9 cellular contexts compared by ENCODE assay signal in genomic region chr7:137981668-137982067, GRCh38. TPM values are rescaled to one million over a fixed set of nuclear protein-coding genes. Genes with fewer than 3 reads are reported as not detected.
DNase-seq lines count a peak whose midpoint lies in the region; ATAC-seq and TF ChIP-seq lines count a peak whose summit lies in the region.
"Had no signal": no experiment of that assay in that cellular context is flagged by ENCODE, and none has a peak within 500 bp of the region (broad histone marks: within the 10 kb centered on the region; RNA-seq: fewer than 3 reads in every experiment).

No MANE protein-coding gene starts in this region.

- H3K27ac ChIP-seq in right atrium auricular region (peak overlapping the region; percentile 75 to 85), colonic mucosa (peak overlapping the region; percentile 4)

- H3K4me3 ChIP-seq in right atrium auricular region (no peak overlapping the region), colonic mucosa (no peak overlapping the region)

- H3K4me3 Mint-ChIP-seq in T-cell: no peak overlapping the region

- peaks cover 0 to 24% (median 1%) of the 10 kb centered on the region in 3 donors for H3K4me1 Mint-ChIP-seq in T-cell

- POLR2A ChIA-PET in T-cell (lab: Charles Lee): interaction anchor here in 1 of 2 donors (0.6 kb wide), 1 partner anchor 20 kb away, joined by 3 read pairs; no protein-coding TSS in a partner anchor

- no peak for DNase-seq in right atrium auricular region (ENCODE audit: low spot score)
- no peak for DNase-seq in Right ventricle myocardium superior
- DNase-seq in colonic mucosa: no peak
- no peak for DNase-seq in NCI-H187 treated with DMSO at 0.1 percent for 48 hours (lab: John Stamatoyannopoulos, UW)
- DNase-seq in erythroblast (lab: John Stamatoyannopoulos, UW): no peak
- DNase-seq in T-cell: no peak
- DNase-seq in mucosa of gallbladder (ENCODE audit: low spot score): no peak
- DNase-seq: NCI-H1048 had no signal

- no peaks in the 10 kb centered on the region for H3K36me3 ChIP-seq in right atrium auricular region
- no peaks in the 10 kb centered on the region for H3K36me3 ChIP-seq in colonic mucosa

- H3K9ac ChIP-seq in colonic mucosa (ENCODE audit: low read depth in 2 of 2, low read length in 2 of 2): no peak overlapping the region

- H3K27me3 ChIP-seq in right atrium auricular region (no peaks in the 10 kb centered on the region), colonic mucosa (no peaks in the 10 kb centered on the region)

- H3K27ac Mint-ChIP-seq in T-cell: no peak overlapping the region

- CTCF ChIA-PET in T-cell (lab: Charles Lee): interaction anchor here in 1 of 2 donors (1.3 kb wide), 1 partner anchor 14 kb away, joined by 4 read pairs; no protein-coding TSS in a partner anchor

- TF ChIP-seq CTCF in right atrium auricular region (IDR thresholded peaks at IDR 0.05) (no peak), colonic mucosa (IDR thresholded peaks at IDR 0.05) (no peak)

- peaks cover 8 to 9% (median 9%) of the 10 kb centered on the region in 3 donors for H3K9me3 Mint-ChIP-seq in T-cell

- no peaks in the 10 kb centered on the region for H3K27me3 Mint-ChIP-seq in T-cell

- no peak for ATAC-seq in Right ventricle myocardium superior (ENCODE audit: poor library complexity)
- peak; percentile 66 for ATAC-seq in HG03066 (IDR thresholded peaks at IDR 0.05; ENCODE audit: low read depth, unreplicated experiment)
- no peak for ATAC-seq in T-cell (replicated peaks in 1 of 4)

- H3K36me3 Mint-ChIP-seq in T-cell: peaks cover 40% of the 10 kb centered on the region

- intact Hi-C loops in Right ventricle myocardium superior (cut with DNase I) (no loop called here), colonic mucosa (cut with DNase I) (no loop called here)

- H3K9me3 ChIP-seq in right atrium auricular region (no peaks in the 10 kb centered on the region), colonic mucosa (no peaks in the 10 kb centered on the region)

- no peak for TF ChIP-seq POLR2A in erythroblast (IDR thresholded peaks at IDR 0.05; ENCODE audit: low read length)

- H3K4me1 ChIP-seq in right atrium auricular region: peaks cover 0 to 86% of the 10 kb centered on the region in 2 donors
- H3K4me1 ChIP-seq in colonic mucosa: peaks cover 19% of the 10 kb centered on the region

RNA-seq across cellular contexts. Expression of gene CREB3L2, which starts 20.2 kb away (rescaled TPM):
- total RNA-seq in right atrium auricular region (10 to 100 TPM; 25.6 to 39.6 TPM), Right ventricle myocardium superior (18.1 TPM), colonic mucosa (10 to 100 TPM; 45.8 to 46.0 TPM), T-cell (10 to 100 TPM; 21.1 to 40.8 (median 28.9) TPM), mucosa of gallbladder (80.3 TPM)
